ENCODE assay signal across 16 cellular contexts in the genomic region with DNA sequence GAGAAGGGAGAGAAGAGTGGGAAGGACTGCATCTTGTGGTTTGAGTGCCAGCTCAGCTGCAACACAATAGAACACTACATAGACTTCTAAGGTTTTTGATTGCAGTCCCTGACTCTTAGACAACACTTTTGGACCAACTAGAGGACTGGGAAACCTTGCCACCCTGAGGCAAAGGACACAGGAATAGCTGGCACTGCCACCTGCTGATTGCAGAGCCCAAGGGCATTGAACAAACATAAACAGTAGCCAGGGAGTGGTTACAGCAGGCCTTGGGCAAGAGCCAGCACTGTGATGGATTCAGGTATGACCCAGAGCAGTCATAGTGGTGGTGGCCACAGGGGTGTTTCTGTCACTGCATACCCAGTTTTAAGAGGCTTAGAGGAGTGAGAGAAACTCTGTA.
DNase-seq lines count a peak whose midpoint lies in the region; ATAC-seq, FAIRE-seq and TF ChIP-seq lines count a peak whose summit lies in the region.
"Had no signal": no experiment of that assay in that cellular context is flagged by ENCODE, and none has a peak within 500 bp of the region (broad histone marks: within the 10 kb centered on the region; RNA-seq: fewer than 3 reads in every experiment).

No MANE protein-coding gene starts in this region.

- no peaks in the 10 kb centered on the region for H3K36me3 ChIP-seq in small intestine (ENCODE audit: control insufficient read depth in 2 of 2, insufficient read depth in 2 of 2, low read length in 2 of 2)
- H3K36me3 ChIP-seq: BLaER1, HAP-1 had no signal

- DNase-seq in DMS53 (lab: John Stamatoyannopoulos, UW) (peak; percentile 3), DMS53 treated with DMSO at 0.1 percent for 48 hours (lab: John Stamatoyannopoulos, UW; ENCODE audit: unreplicated experiment) (no peak), LNCaP clone FGC (ENCODE audit: low read depth) (peak; percentile 22), small intestine (peak; percentile 19), HTR-8/SVneo (ENCODE audit: insufficient read length, low spot score) (no peak)
- DNase-seq: 8988T; Calu3; CD8-positive, alpha-beta T cell had no signal

- H3K4me3 ChIP-seq in LNCaP clone FGC (ENCODE audit: low read depth, low read length) (no peak overlapping the region), small intestine (ENCODE audit: low read depth in 1 of 2, low read length in 2 of 2) (no peak overlapping the region)
- H3K4me3 ChIP-seq: BLaER1, HAP-1 had no signal

- FAIRE-seq in small intestine (lab: Jason Lieb, UNC) (no peak), HTR-8/SVneo (lab: Jason Lieb, UNC) (no peak)
- FAIRE-seq: G401.6, GM12891, GM19239, H1 had no signal

- no peaks in the 10 kb centered on the region for H3K9me3 ChIP-seq in small intestine (ENCODE audit: control insufficient read depth, low read depth)
- H3K9me3 ChIP-seq: BLaER1, HAP-1 had no signal

- H3K27me3 ChIP-seq in small intestine (ENCODE audit: control insufficient read depth in 2 of 2, insufficient read depth in 2 of 2, low read length in 2 of 2) = no peaks in the 10 kb centered on the region

- H3K27ac ChIP-seq in 22Rv1 (no peak overlapping the region), small intestine (ENCODE audit: low read depth in 1 of 2, low read length in 1 of 2) (no peak overlapping the region)
- H3K27ac ChIP-seq: BLaER1 had no signal

- H3K4me1 ChIP-seq in small intestine (ENCODE audit: control insufficient read depth in 2 of 2, insufficient read depth in 1 of 2, low read depth in 1 of 2, low read length in 1 of 2) = no peaks in the 10 kb centered on the region
- H3K4me1 ChIP-seq: BLaER1, HAP-1 had no signal

- ATAC-seq in HG03196 (IDR thresholded peaks at IDR 0.05; ENCODE audit: unreplicated experiment) = no peak
- ATAC-seq: CD8-positive, alpha-beta T cell had no signal

- TF ChIP-seq CTCF in 22Rv1 (IDR thresholded peaks at IDR 0.05) (peak; percentile 50), LNCaP clone FGC (IDR thresholded peaks at IDR 0.05; ENCODE audit: control insufficient read depth, extremely low read depth, insufficient read depth) (peak; percentile 40)

Comparison
In these comparisons a context has a peak if more than half of its experiments do, and no peak if none do; other contexts are left out.
1. DNase-seq: peak in DMS53 (single experiment), LNCaP clone FGC (single experiment) and small intestine (single experiment); none in DMS53 treated with DMSO at 0.1 percent for 48 hours (single experiment) and HTR-8/SVneo (single experiment).